ENCODE assay signal across 8 cellular contexts in the genomic region with DNA sequence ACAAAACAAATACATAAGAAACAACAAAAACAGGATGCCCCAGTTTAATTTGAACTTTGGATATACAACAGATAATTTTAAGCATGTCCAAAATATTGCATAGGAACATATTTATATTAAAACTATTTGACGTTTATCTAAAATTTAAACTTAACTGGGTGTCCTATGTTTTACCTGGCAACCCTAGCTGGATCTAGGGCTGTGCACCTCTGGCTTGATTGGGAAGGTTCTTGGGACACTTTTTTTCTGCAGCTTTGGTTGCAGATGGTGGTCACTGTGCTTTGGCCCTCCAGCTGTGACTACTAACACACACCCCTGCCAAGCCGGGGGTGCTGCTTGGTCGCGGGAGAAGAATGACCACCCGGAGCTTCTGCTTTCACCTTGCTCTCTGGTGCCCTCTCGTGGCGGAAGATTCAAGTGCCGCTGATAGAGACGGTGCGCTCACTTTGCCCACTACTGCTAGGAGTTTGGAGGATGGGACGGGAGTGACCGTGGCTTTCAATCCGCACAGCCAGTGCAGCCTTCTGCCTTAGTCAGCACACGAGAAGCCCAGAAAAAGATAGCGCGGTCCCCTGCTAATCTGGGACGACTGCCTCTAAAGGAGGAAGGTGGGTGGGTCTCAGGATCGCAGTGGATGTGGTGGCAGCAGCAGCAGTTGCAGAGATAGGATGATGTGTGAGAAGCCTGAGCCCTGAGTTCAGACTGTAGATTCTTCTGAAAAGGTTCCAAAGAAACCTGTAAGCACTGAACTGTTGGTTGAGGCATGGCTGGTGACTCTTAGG. TPM values are rescaled to one million over a fixed set of nuclear protein-coding genes. Genes with fewer than 3 reads are reported as not detected.
A peak's percentile ranks its signal among the peaks of the same experiment; 100 is the strongest.
DNase-seq lines count a peak whose midpoint lies in the region; ATAC-seq and TF ChIP-seq lines count a peak whose summit lies in the region.

No MANE protein-coding gene starts in this region.

- no peak overlapping the region for H3K27ac ChIP-seq in SK-N-SH (ENCODE audit: low read depth in 2 of 2, low read length in 1 of 2)
- no peak overlapping the region for H3K27ac ChIP-seq in trophoblast cell (ENCODE audit: low read depth, low read length)

- no peak overlapping the region for H4K91ac ChIP-seq in trophoblast cell (ENCODE audit: low read depth, low read length)

- ATAC-seq in Right ventricle myocardium superior (ENCODE audit: poor library complexity) (peak; percentile 80), GM21367 (IDR thresholded peaks at IDR 0.05; ENCODE audit: unreplicated experiment) (no peak)

- H3K4me2 ChIP-seq in SK-N-SH: peak overlapping the region; percentile 80
- peak overlapping the region; percentile 9 for H3K4me2 ChIP-seq in trophoblast cell (ENCODE audit: low read length)

- H3K27me3 ChIP-seq in SK-N-SH (ENCODE audit: insufficient read depth) (peaks cover 12% of the 10 kb centered on the region), trophoblast cell (ENCODE audit: insufficient read depth, low read length) (no peaks in the 10 kb centered on the region)

- no peaks in the 10 kb centered on the region for H3K9me2 ChIP-seq in SK-N-SH

- no peaks in the 10 kb centered on the region for H4K20me1 ChIP-seq in SK-N-SH (ENCODE audit: insufficient read depth)

- peak; percentile 71 for TF ChIP-seq RAD21 in SK-N-SH (IDR thresholded peaks at IDR 0.05; ENCODE audit: low read length)

- no peak overlapping the region for H4K8ac ChIP-seq in trophoblast cell (ENCODE audit: low read depth, low read length)

- H3K79me1 ChIP-seq in trophoblast cell (ENCODE audit: low read length): no peaks in the 10 kb centered on the region

- no peak overlapping the region for H3K18ac ChIP-seq in trophoblast cell (ENCODE audit: low read length)

- intact Hi-C loops in Right ventricle myocardium superior (cut with DNase I): no loop called here

- no peak overlapping the region for H2BK120ac ChIP-seq in trophoblast cell (ENCODE audit: insufficient read depth, low read length, poor library complexity)

- H3K79me2 ChIP-seq in SK-N-SH (ENCODE audit: insufficient read depth): no peaks in the 10 kb centered on the region
- no peaks in the 10 kb centered on the region for H3K79me2 ChIP-seq in trophoblast cell (ENCODE audit: control insufficient read depth, insufficient read depth, low read length, poor library complexity)

- WGBS in SK-N-SH (ENCODE audit: low lambda C conversion rate): 0% methylated on average over 11 of the region's 18 CpGs
- no CpG with 5 or more reads among the region's 18 CpGs for WGBS in trophoblast cell (ENCODE audit: extremely low coverage, insufficient coverage, insufficient read length)

- POLR2A ChIA-PET in SK-N-SH (lab: Yijun Ruan, JAX): no interaction called here

- no peak overlapping the region for H3K27ac Mint-ChIP-seq in activated naive CD8-positive, alpha-beta T cell treated with anti-CD3 and anti-CD28 coated beads for 36 hours
- no peak overlapping the region for H3K27ac Mint-ChIP-seq in type B pancreatic cell

- H2BK12ac ChIP-seq in trophoblast cell (ENCODE audit: low read length): no peak overlapping the region

- no peak overlapping the region for H2BK5ac ChIP-seq in trophoblast cell (ENCODE audit: low read depth, low read length, poor library complexity)

- H3K4ac ChIP-seq in trophoblast cell (ENCODE audit: low read depth, low read length): no peak overlapping the region

- no peaks in the 10 kb centered on the region for H3K9me3 ChIP-seq in SK-N-SH
- peaks cover 3% of the 10 kb centered on the region for H3K9me3 ChIP-seq in trophoblast cell (ENCODE audit: insufficient read depth, low read depth, low read length)

- H3K27me3 Mint-ChIP-seq in activated naive CD8-positive, alpha-beta T cell treated with anti-CD3 and anti-CD28 coated beads for 36 hours: peaks cover 17% of the 10 kb centered on the region
- H3K27me3 Mint-ChIP-seq in type B pancreatic cell: peaks cover 19% of the 10 kb centered on the region

- H3K9ac ChIP-seq in SK-N-SH: no peak overlapping the region
- no peak overlapping the region for H3K9ac ChIP-seq in trophoblast cell (ENCODE audit: low read length)

- no peak overlapping the region for H3K4me3 Mint-ChIP-seq in activated naive CD8-positive, alpha-beta T cell treated with anti-CD3 and anti-CD28 coated beads for 36 hours
- peak overlapping the region; percentile 65 for H3K4me3 Mint-ChIP-seq in type B pancreatic cell

- TF ChIP-seq CTCF in LNCAP (IDR thresholded peaks at IDR 0.05) (peak; percentile 94), SK-N-SH (IDR thresholded peaks at IDR 0.05) (peak; percentile 87), type B pancreatic cell (conservative IDR thresholded peaks at IDR 0.05) (peak; percentile 94)

- DNase-seq in ELR (ENCODE audit: low read depth) (peak; percentile 72), SK-N-SH (peak; percentile 82), Right ventricle myocardium superior (peak; percentile 82), trophoblast cell (peak; percentile 71 to 90), type B pancreatic cell (ENCODE audit: extremely low spot score, unreplicated experiment) (peak; percentile 87)
- DNase-seq in activated naive CD8-positive, alpha-beta T cell treated with anti-CD3 and anti-CD28 coated beads for 36 hours: peak; percentile 59

- H4K12ac ChIP-seq in trophoblast cell (ENCODE audit: low read depth, low read length): no peak overlapping the region

- no peak overlapping the region for H3K14ac ChIP-seq in trophoblast cell (ENCODE audit: low read length)

- H3K36me3 Mint-ChIP-seq in activated naive CD8-positive, alpha-beta T cell treated with anti-CD3 and anti-CD28 coated beads for 36 hours: no peaks in the 10 kb centered on the region
- H3K36me3 Mint-ChIP-seq in type B pancreatic cell: no peaks in the 10 kb centered on the region

- no peak for TF ChIP-seq EP300 in SK-N-SH (IDR thresholded peaks at IDR 0.05; ENCODE audit: borderline replicate concordance in 1 of 2, low read depth in 1 of 2, low read length in 1 of 2)

- H3K4me1 ChIP-seq in SK-N-SH (ENCODE audit: control insufficient read depth in 1 of 2, insufficient read depth in 2 of 2, low read depth in 1 of 2, low read length in 1 of 2) (peaks cover 0 to 6% of the 10 kb centered on the region in 2 experiments; a peak in 1 of 4 replicates), trophoblast cell (ENCODE audit: control insufficient read depth in 1 of 2, insufficient read depth in 2 of 2, low read length in 2 of 2) (no peaks in the 10 kb centered on the region)

- H3K4me1 Mint-ChIP-seq in activated naive CD8-positive, alpha-beta T cell treated with anti-CD3 and anti-CD28 coated beads for 36 hours: peaks cover 4% of the 10 kb centered on the region
- peaks cover 5% of the 10 kb centered on the region for H3K4me1 Mint-ChIP-seq in type B pancreatic cell (ENCODE audit: unreplicated experiment)

- no peaks in the 10 kb centered on the region for H3K9me3 Mint-ChIP-seq in activated naive CD8-positive, alpha-beta T cell treated with anti-CD3 and anti-CD28 coated beads for 36 hours
- H3K9me3 Mint-ChIP-seq in type B pancreatic cell: peaks cover under 1% of the 10 kb centered on the region

- H2AFZ ChIP-seq in SK-N-SH (ENCODE audit: low read depth): no peak overlapping the region
- H2AFZ ChIP-seq in trophoblast cell (ENCODE audit: insufficient read depth, low read length, poor library complexity): no peak overlapping the region

- H3K23ac ChIP-seq in trophoblast cell (ENCODE audit: low read length): no peak overlapping the region

- no peak overlapping the region for H2AK5ac ChIP-seq in trophoblast cell (ENCODE audit: low read length)

- H3K4me3 ChIP-seq in SK-N-SH (ENCODE audit: low read depth in 2 of 2, low read length in 1 of 2): peak overlapping the region; percentile 17 to 47; a peak in 3 of 4 replicates
- no peak overlapping the region for H3K4me3 ChIP-seq in trophoblast cell (ENCODE audit: low read depth, low read length)

- no peaks in the 10 kb centered on the region for H3F3A ChIP-seq in SK-N-SH (replicated peaks; ENCODE audit: insufficient read depth)

- H3K36me3 ChIP-seq in SK-N-SH (replicated peaks in 1 of 2; ENCODE audit: control insufficient read depth in 1 of 2, insufficient read depth in 2 of 2, low read length in 1 of 2): no peaks in the 10 kb centered on the region
- H3K36me3 ChIP-seq in trophoblast cell (ENCODE audit: control insufficient read depth in 1 of 2, insufficient read depth in 2 of 2, low read length in 2 of 2): no peaks in the 10 kb centered on the region

- CTCF ChIA-PET in SK-N-SH (lab: Yijun Ruan, JAX): interaction anchor here (0.6 to 3.0 kb wide), 52 partner anchors 9 to 753 kb away, joined by 3 to 48 read pairs (median 4); partner anchors contain the start of genes MYO1D and TMEM98

TF ChIP-seq in SK-N-SH, 30 proteins besides CTCF, POLR2A, EP300 and RAD21:
- TF ChIP-seq TCF12 (IDR thresholded peaks at IDR 0.05): no peak
- TF ChIP-seq RXRA (IDR thresholded peaks at IDR 0.05; ENCODE audit: borderline replicate concordance, low read depth): no peak
- peak; percentile 72 for TF ChIP-seq SMC3 (IDR thresholded peaks at IDR 0.05; ENCODE audit: low read depth, low read length)

RNA-seq across cellular contexts. Expression of gene SPACA3, which starts 6.7 kb away (rescaled TPM):
- not detected in 2 replicates for polyA plus RNA-seq in SK-N-SH (2012; rRNA removed)
- not detected in 2 replicates for polyA plus RNA-seq in SK-N-SH (2012; cell fraction: cytosol; rRNA removed)
- not detected in 2 replicates for polyA plus RNA-seq in SK-N-SH (2012; cell fraction: nucleus; rRNA removed)
- total RNA-seq in activated naive CD8-positive, alpha-beta T cell treated with anti-CD3 and anti-CD28 coated beads for 36 hours: not detected
- total RNA-seq in Right ventricle myocardium superior (not detected), type B pancreatic cell (ENCODE audit: low replicate concordance) (not detected in 2 replicates)
- polyA plus RNA-seq in trophoblast cell (2013): not detected in 2 replicates
